14 cellular contexts compared by ENCODE assay signal in the genomic region with DNA sequence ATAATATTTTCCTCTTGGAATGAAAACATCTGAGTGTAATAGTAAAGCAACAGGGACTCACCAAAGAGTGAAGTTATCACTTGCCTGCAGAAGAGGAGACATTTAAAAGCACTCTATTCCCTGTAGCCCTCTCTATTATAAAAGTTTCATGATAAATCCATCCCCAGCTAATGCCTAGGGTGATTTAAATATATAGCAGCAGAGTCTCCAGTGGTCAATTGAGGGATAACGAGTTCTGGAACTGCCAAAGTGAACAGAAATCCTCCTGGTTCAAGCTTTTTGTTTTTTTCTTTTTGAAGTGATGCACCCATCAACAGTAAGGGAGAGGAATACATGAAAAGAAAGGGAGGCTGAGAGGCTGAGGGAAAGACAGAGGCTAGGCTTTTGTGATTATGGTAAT.
DNase-seq lines count a peak whose midpoint lies in the region; ATAC-seq and TF ChIP-seq lines count a peak whose summit lies in the region.
"Had no signal": no experiment of that assay in that cellular context is flagged by ENCODE, and none has a peak within 500 bp of the region (broad histone marks: within the 10 kb centered on the region; RNA-seq: fewer than 3 reads in every experiment).

No MANE protein-coding gene starts in this region.

- no peaks in the 10 kb centered on the region for H3K9me3 ChIP-seq in Caco-2
- H3K9me3 ChIP-seq: adrenal gland had no signal

- H3K9me3 Mint-ChIP-seq in Caco-2 (ENCODE audit: unreplicated experiment): peaks cover 12% of the 10 kb centered on the region
- H3K9me3 Mint-ChIP-seq in activated CD4-positive, alpha-beta memory T cell treated with anti-CD3 and anti-CD28 coated beads, Interleukin-2, amount 10 ng/mL, durations not matched to agents 7 days and 5 days: peaks cover 4% of the 10 kb centered on the region

- no peaks in the 10 kb centered on the region for H3K27me3 Mint-ChIP-seq in Caco-2 (ENCODE audit: insufficient read depth, unreplicated experiment)
- H3K27me3 Mint-ChIP-seq in activated CD4-positive, alpha-beta memory T cell treated with anti-CD3 and anti-CD28 coated beads, Interleukin-2, amount 10 ng/mL, durations not matched to agents 7 days and 5 days: peaks cover 3% of the 10 kb centered on the region

- intact Hi-C loops in Caco-2 (cut with micrococcal nuclease; ENCODE audit: unreplicated experiment): no loop called here

- H3K4me3 Mint-ChIP-seq in Caco-2 (ENCODE audit: unreplicated experiment): no peak overlapping the region
- H3K4me3 Mint-ChIP-seq in activated CD4-positive, alpha-beta memory T cell treated with anti-CD3 and anti-CD28 coated beads, Interleukin-2, amount 10 ng/mL, durations not matched to agents 7 days and 5 days: no peak overlapping the region
- H3K4me3 Mint-ChIP-seq: activated CD8-positive, alpha-beta T cell treated with anti-CD3 and anti-CD28 coated beads for 36 hours; activated T-helper 17 cell treated with anti-CD3 and anti-CD28 coated beads, Interleukin-2, amount 50 U/mL, for 72 hours had no signal

- no peak overlapping the region for H3K4me3 ChIP-seq in Caco-2 (ENCODE audit: low read depth, low read length)
- H3K4me3 ChIP-seq: adrenal gland, heart right ventricle had no signal

- DNase-seq in Caco-2: no peak
- peak; percentile 34 for DNase-seq in HCEC 1CT
- peak; percentile 42 for DNase-seq in SK-MEL-5 (ENCODE audit: low read depth, low spot score)
- DNase-seq in iPS-NIHi7 (ENCODE audit: extremely low spot score): peak; percentile 31
- DNase-seq in activated CD4-positive, alpha-beta memory T cell treated with anti-CD3 and anti-CD28 coated beads, Interleukin-2, amount 10 ng/mL, durations not matched to agents 7 days and 5 days: no peak
- DNase-seq in GM20000 (ENCODE audit: low spot score): no peak
- DNase-seq: activated CD8-positive, alpha-beta T cell treated with anti-CD3 and anti-CD28 coated beads for 36 hours; adrenal gland; EL; heart right ventricle; NCI-H1417 treated with DMSO at 0.1 percent for 48 hours; NCI-H446 had no signal

- no TSS peak for BruUV-seq in Caco-2 (replicated peaks; lab: Mats Ljungman, UMichigan)

- in situ Hi-C loops in SK-MEL-5 (cut with HindIII; ENCODE audit: low pct_unique_long_range_greater_than_20kb, low sequenced_read_pairs): no loop called here

- TF ChIP-seq CTCF in Caco-2 (IDR thresholded peaks at IDR 0.05; ENCODE audit: insufficient read depth in 1 of 2, low read depth in 1 of 2, low read length in 1 of 2, severe bottlenecking in 1 of 2, unreplicated experiment in 1 of 2) (peak; percentile 13 to 31), GM20000 (IDR thresholded peaks at IDR 0.05; ENCODE audit: extremely low read depth, missing control alignments) (no peak)

- H3K36me3 Mint-ChIP-seq in Caco-2 (ENCODE audit: insufficient read depth, unreplicated experiment): no peaks in the 10 kb centered on the region
- H3K36me3 Mint-ChIP-seq in activated CD4-positive, alpha-beta memory T cell treated with anti-CD3 and anti-CD28 coated beads, Interleukin-2, amount 10 ng/mL, durations not matched to agents 7 days and 5 days (ENCODE audit: low read depth): no peaks in the 10 kb centered on the region

- no peak for ATAC-seq in GM19328 (IDR thresholded peaks at IDR 0.05; ENCODE audit: unreplicated experiment)
- ATAC-seq: activated CD8-positive, alpha-beta T cell treated with anti-CD3 and anti-CD28 coated beads for 36 hours; activated T-helper 17 cell treated with anti-CD3 and anti-CD28 coated beads, Interleukin-2, amount 50 U/mL, for 72 hours; heart right ventricle had no signal

- no peaks in the 10 kb centered on the region for H3K27me3 ChIP-seq in Caco-2 (replicated peaks; ENCODE audit: control insufficient read depth, insufficient read depth, low read length)
- H3K27me3 ChIP-seq: adrenal gland, heart right ventricle had no signal

- POLR2A ChIA-PET in Caco-2 (lab: Charles Lee): no interaction called here
- POLR2A ChIA-PET in activated CD4-positive, alpha-beta memory T cell treated with anti-CD3 and anti-CD28 coated beads, Interleukin-2, amount 10 ng/mL, durations not matched to agents 7 days and 5 days (lab: Charles Lee): no interaction called here

- no peaks in the 10 kb centered on the region for H3K4me1 ChIP-seq in Caco-2
- H3K4me1 ChIP-seq: adrenal gland, heart right ventricle had no signal

- H3K27ac Mint-ChIP-seq in Caco-2 (ENCODE audit: unreplicated experiment): no peak overlapping the region
- no peak overlapping the region for H3K27ac Mint-ChIP-seq in activated CD4-positive, alpha-beta memory T cell treated with anti-CD3 and anti-CD28 coated beads, Interleukin-2, amount 10 ng/mL, durations not matched to agents 7 days and 5 days
- H3K27ac Mint-ChIP-seq: activated CD8-positive, alpha-beta T cell treated with anti-CD3 and anti-CD28 coated beads for 36 hours; activated T-helper 17 cell treated with anti-CD3 and anti-CD28 coated beads, Interleukin-2, amount 50 U/mL, for 72 hours had no signal

- no peaks in the 10 kb centered on the region for H3K4me1 Mint-ChIP-seq in Caco-2 (ENCODE audit: low read depth, unreplicated experiment)
- no peaks in the 10 kb centered on the region for H3K4me1 Mint-ChIP-seq in activated CD4-positive, alpha-beta memory T cell treated with anti-CD3 and anti-CD28 coated beads, Interleukin-2, amount 10 ng/mL, durations not matched to agents 7 days and 5 days
- H3K4me1 Mint-ChIP-seq: activated T-helper 17 cell treated with anti-CD3 and anti-CD28 coated beads, Interleukin-2, amount 50 U/mL, for 72 hours had no signal

- H3K36me3 ChIP-seq in Caco-2 (ENCODE audit: control insufficient read depth, insufficient read depth, low read length): no peaks in the 10 kb centered on the region
- H3K36me3 ChIP-seq: adrenal gland, heart right ventricle had no signal

- CTCF ChIA-PET in Caco-2 (lab: Charles Lee): interaction anchor here (0.8 to 0.9 kb wide), 2 partner anchors 44 to 95 kb away, joined by 3 read pairs; no protein-coding TSS in a partner anchor
- CTCF ChIA-PET in activated CD4-positive, alpha-beta memory T cell treated with anti-CD3 and anti-CD28 coated beads, Interleukin-2, amount 10 ng/mL, durations not matched to agents 7 days and 5 days (lab: Charles Lee): no interaction called here

Comparison
In these comparisons a context has a peak if more than half of its experiments do, and no peak if none do; other contexts are left out.
1. DNase-seq: peak in HCEC 1CT (single experiment), SK-MEL-5 (single experiment) and iPS-NIHi7 (single experiment); none in Caco-2 (0 of 2), activated CD4-positive, alpha-beta memory T cell treated with anti-CD3 and anti-CD28 coated beads, Interleukin-2, amount 10 ng/mL, durations not matched to agents 7 days and 5 days (single experiment) and GM20000 (single experiment).